In genomic region chr12:71605034-71605433, GRCh38 we compare ENCODE assay signal across 3 cellular contexts.
TF ChIP-seq lines count a peak whose summit lies in the region.

No MANE protein-coding gene starts in this region.

TF ChIP-seq in SK-N-SH treated with all-trans-retinoic acid at 6 μM for 48 hours, 23 proteins besides CTCF, POLR2A, EP300 and RAD21:
- TF ChIP-seq ISL1 (CRISPR knock-in tag; IDR thresholded peaks at IDR 0.05) = peak; percentile 76
- TF ChIP-seq TSHZ2 (CRISPR knock-in tag; IDR thresholded peaks at IDR 0.05) = peak; percentile 50; the same call in 1 of the 2 replicates
- TF ChIP-seq ZNF565 (CRISPR knock-in tag; conservative IDR thresholded peaks at IDR 0.05; ENCODE audit: low read depth) = no peak
- no peak for TF ChIP-seq TCF4 (CRISPR knock-in tag; IDR thresholded peaks at IDR 0.05; ENCODE audit: borderline replicate concordance)
- no peak for TF ChIP-seq CREB5 (CRISPR knock-in tag; IDR thresholded peaks at IDR 0.05; ENCODE audit: low read depth)
- no peak for TF ChIP-seq ZNF8 (CRISPR knock-in tag; IDR thresholded peaks at IDR 0.05)
- TF ChIP-seq TOX (CRISPR knock-in tag; IDR thresholded peaks at IDR 0.05; ENCODE audit: borderline replicate concordance) = no peak
- no peak for TF ChIP-seq PPARA (CRISPR knock-in tag; IDR thresholded peaks at IDR 0.05; ENCODE audit: borderline replicate concordance)
- no peak for TF ChIP-seq CSDC2 (CRISPR knock-in tag; IDR thresholded peaks at IDR 0.05)
- no peak for TF ChIP-seq ESRRG (CRISPR knock-in tag; IDR thresholded peaks at IDR 0.05)
- no peak for TF ChIP-seq OSR1 (CRISPR knock-in tag; IDR thresholded peaks at IDR 0.05)
- TF ChIP-seq RARB (CRISPR knock-in tag; IDR thresholded peaks at IDR 0.05) = no peak

TF ChIP-seq in SK-N-SH, 30 proteins besides CTCF, POLR2A, EP300 and RAD21:
- TF ChIP-seq GATA2 (CRISPR knock-in tag; IDR thresholded peaks at IDR 0.05) (no peak), FOXM1 (IDR thresholded peaks at IDR 0.05; ENCODE audit: low read depth) (no peak), TAF1 (IDR thresholded peaks at IDR 0.05; ENCODE audit: borderline replicate concordance, low read depth, low read length) (no peak), MXI1 (IDR thresholded peaks at IDR 0.05; ENCODE audit: low read depth, low read length) (no peak), FOSL2 (IDR thresholded peaks at IDR 0.05; ENCODE audit: borderline replicate concordance, low read depth) (no peak), PBX3 (IDR thresholded peaks at IDR 0.05) (no peak), MEF2A (IDR thresholded peaks at IDR 0.05; ENCODE audit: borderline replicate concordance, low read depth) (no peak), SIN3A (IDR thresholded peaks at IDR 0.05; ENCODE audit: borderline replicate concordance, low read depth, low read length) (no peak), ELF1 (IDR thresholded peaks at IDR 0.05) (no peak), NFIC (IDR thresholded peaks at IDR 0.05; ENCODE audit: borderline replicate concordance) (no peak), USF2 (IDR thresholded peaks at IDR 0.05; ENCODE audit: borderline replicate concordance, low read depth, low read length) (no peak), RCOR1 (IDR thresholded peaks at IDR 0.05; ENCODE audit: low read length) (no peak)
TF ChIP-seq in SK-N-SH: peak in this region for 0.

TF ChIP-seq in liver, 16 proteins besides CTCF, POLR2A, EP300 and RAD21 (continued from another document):
- TF ChIP-seq MAX (IDR thresholded peaks at IDR 0.05) = no peak
- no peak for TF ChIP-seq NR2F2 (IDR thresholded peaks at IDR 0.05)
